ENCODE assay signal across 8 cellular contexts in the genomic region with DNA sequence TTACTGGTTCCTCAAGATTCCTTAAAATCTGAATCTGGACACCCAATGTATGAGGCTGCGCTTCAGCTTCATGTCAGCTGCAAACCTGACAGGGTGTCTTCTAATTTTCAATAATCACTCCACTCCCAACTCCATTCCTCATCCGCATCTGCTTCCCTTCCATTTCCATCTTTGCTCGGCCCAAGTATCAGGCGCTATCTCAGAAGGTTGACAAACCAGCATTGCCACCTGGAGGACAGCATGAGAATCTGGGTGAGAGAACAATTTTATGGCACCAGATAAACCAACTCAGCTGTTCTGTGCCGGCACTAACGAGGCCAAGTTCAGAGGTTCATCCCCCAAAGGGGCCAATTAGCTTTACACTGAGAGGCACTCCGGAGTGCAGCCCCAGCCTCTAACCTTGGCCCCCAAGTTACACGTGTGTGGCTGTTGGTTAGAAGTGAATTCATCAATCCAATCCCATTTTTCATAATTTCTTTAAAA.
DNase-seq lines count a peak whose midpoint lies in the region; ATAC-seq and TF ChIP-seq lines count a peak whose summit lies in the region.

No MANE protein-coding gene starts in this region.

- peak; percentile 64 for ATAC-seq in GM18868 (IDR thresholded peaks at IDR 0.05; ENCODE audit: unreplicated experiment)
- ATAC-seq in HG03159 (IDR thresholded peaks at IDR 0.05; ENCODE audit: unreplicated experiment), result no peak
- no peak for ATAC-seq in HG03139 (IDR thresholded peaks at IDR 0.05; ENCODE audit: unreplicated experiment)

- no peaks in the 10 kb centered on the region for H3F3A ChIP-seq in SK-N-SH (replicated peaks; ENCODE audit: insufficient read depth)

- H3K4me1 Mint-ChIP-seq in nephron, result no peaks in the 10 kb centered on the region

- TF ChIP-seq EP300 in SK-N-SH (IDR thresholded peaks at IDR 0.05; ENCODE audit: borderline replicate concordance in 1 of 2, low read depth in 1 of 2, low read length in 1 of 2), result no peak

- H3K36me3 ChIP-seq in SK-N-SH (replicated peaks in 1 of 2; ENCODE audit: control insufficient read depth in 1 of 2, insufficient read depth in 2 of 2, low read length in 1 of 2), result no peaks in the 10 kb centered on the region

- H2AFZ ChIP-seq in SK-N-SH (ENCODE audit: low read depth), result peak overlapping the region; percentile 41; the same call in 1 of the 2 replicates

- peak; percentile 68 for DNase-seq in MV-4-11 (lab: John Stamatoyannopoulos, UW)
- peak; percentile 66 for DNase-seq in SK-N-SH
- peak; percentile 64 for DNase-seq in fibroblast of mammary gland (ENCODE audit: low read depth)

- POLR2A ChIA-PET in SK-N-SH (lab: Yijun Ruan, JAX), result no interaction called here

- 27% methylated on average over 8 of the region's 8 CpGs for WGBS in SK-N-SH (ENCODE audit: low lambda C conversion rate)

- peaks cover 14% of the 10 kb centered on the region; the same call in 1 of the 2 replicates for H3K27me3 ChIP-seq in SK-N-SH (ENCODE audit: insufficient read depth)

- peak; percentile 89 for TF ChIP-seq RAD21 in SK-N-SH (IDR thresholded peaks at IDR 0.05; ENCODE audit: low read length)

- H3K9ac ChIP-seq in SK-N-SH, result no peak overlapping the region

- no peaks in the 10 kb centered on the region for H4K20me1 ChIP-seq in SK-N-SH (ENCODE audit: insufficient read depth)

- H3K79me2 ChIP-seq in SK-N-SH (ENCODE audit: insufficient read depth), result no peaks in the 10 kb centered on the region

- H3K4me3 ChIP-seq in SK-N-SH (ENCODE audit: low read depth in 2 of 2, low read length in 1 of 2) (no peak overlapping the region), fibroblast of mammary gland (ENCODE audit: control insufficient read depth, low read depth, low read length) (no peak overlapping the region)

- no peaks in the 10 kb centered on the region for H3K9me3 Mint-ChIP-seq in nephron

- no peak overlapping the region for H3K4me3 Mint-ChIP-seq in nephron

- CTCF ChIA-PET in SK-N-SH (lab: Yijun Ruan, JAX), result interaction anchor here (0.6 to 3.8 kb wide), 46 partner anchors 8 to 540 kb away, joined by 3 to 61 read pairs (median 4); no protein-coding TSS in a partner anchor

- no peaks in the 10 kb centered on the region for H3K36me3 Mint-ChIP-seq in nephron (ENCODE audit: low read depth)

- no peak overlapping the region for H3K27ac Mint-ChIP-seq in nephron

- H3K9me2 ChIP-seq in SK-N-SH, result no peaks in the 10 kb centered on the region

- no peak overlapping the region for H3K4me2 ChIP-seq in SK-N-SH

- H3K27ac ChIP-seq in C4-2B (no peak overlapping the region), SK-N-SH (ENCODE audit: low read depth in 2 of 2, low read length in 1 of 2) (no peak overlapping the region)

- H3K9me3 ChIP-seq in SK-N-SH, result no peaks in the 10 kb centered on the region

- peaks cover 5% of the 10 kb centered on the region for H3K27me3 Mint-ChIP-seq in nephron (ENCODE audit: low read depth)

- TF ChIP-seq CTCF in C4-2B (conservative IDR thresholded peaks at IDR 0.05), result peak; percentile 77
- peak; percentile 66 for TF ChIP-seq CTCF in SK-N-SH (IDR thresholded peaks at IDR 0.05)
- TF ChIP-seq CTCF in fibroblast of mammary gland (conservative IDR thresholded peaks at IDR 0.05; ENCODE audit: control insufficient read depth, insufficient read depth, low read depth, low read length), result peak; percentile 71
- peak; percentile 58 to 69 (median 60) for TF ChIP-seq CTCF in nephron (IDR thresholded peaks at IDR 0.05; ENCODE audit: unreplicated experiment in 3 of 3)

- peaks cover 0 to 7% of the 10 kb centered on the region in 2 experiments; a peak in 1 of 4 replicates for H3K4me1 ChIP-seq in SK-N-SH (ENCODE audit: control insufficient read depth in 1 of 2, insufficient read depth in 2 of 2, low read depth in 1 of 2, low read length in 1 of 2)

TF ChIP-seq in SK-N-SH, 30 proteins besides CTCF, POLR2A, EP300 and RAD21:
- TF ChIP-seq USF2 (IDR thresholded peaks at IDR 0.05; ENCODE audit: borderline replicate concordance, low read depth, low read length) (no peak), FOXM1 (IDR thresholded peaks at IDR 0.05; ENCODE audit: low read depth) (no peak), POLR2AphosphoS5 (IDR thresholded peaks at IDR 0.05; ENCODE audit: low read depth, low read length) (no peak), JUND (IDR thresholded peaks at IDR 0.05) (no peak), FOXJ3 (CRISPR knock-in tag; IDR thresholded peaks at IDR 0.05) (no peak), CHD2 (IDR thresholded peaks at IDR 0.05; ENCODE audit: low read length, partially characterized antibody) (peak; percentile 19), RCOR1 (IDR thresholded peaks at IDR 0.05; ENCODE audit: low read length) (no peak), FOSL2 (IDR thresholded peaks at IDR 0.05; ENCODE audit: borderline replicate concordance, low read depth) (no peak), SMC3 (IDR thresholded peaks at IDR 0.05; ENCODE audit: low read depth, low read length) (peak; percentile 77), MXI1 (IDR thresholded peaks at IDR 0.05; ENCODE audit: low read depth, low read length) (no peak), EZH2phosphoT487 (IDR thresholded peaks at IDR 0.05; ENCODE audit: borderline replicate concordance, low read depth) (no peak), GATA2 (CRISPR knock-in tag; IDR thresholded peaks at IDR 0.05) (no peak)
